Comparison of ENCODE assay signal across 8 cellular contexts in genomic region chr16:77584205-77584859, GRCh38.
DNase-seq lines count a peak whose midpoint lies in the region; ATAC-seq, FAIRE-seq and TF ChIP-seq lines count a peak whose summit lies in the region.

No MANE protein-coding gene starts in this region.

- H3K27ac ChIP-seq in CD4-positive, CD25-positive, alpha-beta regulatory T cell (ENCODE audit: insufficient read depth, low read length, poor library complexity, severe bottlenecking) = no peak overlapping the region
- no peak overlapping the region for H3K27ac ChIP-seq in K562 (ENCODE audit: extremely low read depth, low read depth, low read length)

- TF ChIP-seq CTCF in K562 (IDR thresholded peaks at IDR 0.05 in 2 of 3, conservative IDR thresholded peaks at IDR 0.05 in 1 of 3; ENCODE audit: insufficient read depth in 2 of 3, low read depth in 1 of 3, low read length in 3 of 3) = peak; percentile 67 to 90 (median 85)

- H3K9ac ChIP-seq in K562 (ENCODE audit: insufficient read depth in 1 of 2, low read depth in 2 of 2, low read length in 2 of 2) = no peak overlapping the region

- no peaks in the 10 kb centered on the region for H3K36me3 Mint-ChIP-seq in CD4-positive, CD25-positive, alpha-beta regulatory T cell
- H3K36me3 Mint-ChIP-seq in immature natural killer cell = no peaks in the 10 kb centered on the region

- no peaks in the 10 kb centered on the region for H3K4me1 ChIP-seq in CD4-positive, CD25-positive, alpha-beta regulatory T cell (ENCODE audit: control insufficient read depth, insufficient read depth, low read length, poor library complexity, severe bottlenecking)
- no peaks in the 10 kb centered on the region for H3K4me1 ChIP-seq in K562 (replicated peaks in 1 of 2; ENCODE audit: control insufficient read depth in 2 of 2, insufficient read depth in 2 of 2, low read length in 2 of 2)

- H3K9me3 Mint-ChIP-seq in CD4-positive, CD25-positive, alpha-beta regulatory T cell = peaks cover 0 to 2% (median 0%) of the 10 kb centered on the region in 7 donors
- no peaks in the 10 kb centered on the region for H3K9me3 Mint-ChIP-seq in immature natural killer cell

- H3K27me3 ChIP-seq in CD4-positive, CD25-positive, alpha-beta regulatory T cell (ENCODE audit: control insufficient read depth, insufficient read depth, low read length) = peaks cover 2% of the 10 kb centered on the region
- peaks cover 2 to 6% of the 10 kb centered on the region in 2 experiments; a peak in 1 of 5 replicates for H3K27me3 ChIP-seq in K562 (ENCODE audit: control insufficient read depth in 2 of 2, insufficient read depth in 2 of 2, low read length in 2 of 2)

- H3K4me3 Mint-ChIP-seq in CD4-positive, CD25-positive, alpha-beta regulatory T cell = no peak overlapping the region
- H3K4me3 Mint-ChIP-seq in immature natural killer cell = no peak overlapping the region

- BruUV-seq in K562 (replicated peaks; lab: Mats Ljungman, UMichigan) = no TSS peak

- no peak overlapping the region for H3K4me3 ChIP-seq in CD4-positive, CD25-positive, alpha-beta regulatory T cell (ENCODE audit: low read depth, low read length)
- H3K4me3 ChIP-seq in K562 = no peak overlapping the region

- TF ChIP-seq RAD21 in K562 (CRISPR knock-in tag; conservative IDR thresholded peaks at IDR 0.05 in 1 of 2, IDR thresholded peaks at IDR 0.05 in 1 of 2) = peak; percentile 79 to 89

- in situ Hi-C loops in K562 (cut with MboI) = loop anchor here (5.0 kb wide), 1 partner anchor 347 kb away; no protein-coding TSS in a partner anchor

- FAIRE-seq in K562 (lab: Jason Lieb, UNC) = peak; percentile 79

- no peaks in the 10 kb centered on the region for H3K4me1 Mint-ChIP-seq in CD4-positive, CD25-positive, alpha-beta regulatory T cell
- H3K4me1 Mint-ChIP-seq in immature natural killer cell = peaks cover 7 to 8% of the 10 kb centered on the region in 2 donors

- ATAC-seq in CD4-positive, CD25-positive, alpha-beta regulatory T cell (ENCODE audit: low read depth in 2 of 2) = peak; percentile 47 to 55
- ATAC-seq in GM19043 (IDR thresholded peaks at IDR 0.05; ENCODE audit: low read depth, unreplicated experiment) = peak; percentile 78
- ATAC-seq in K562 = peak; percentile 74

- H3K27me3 Mint-ChIP-seq in CD4-positive, CD25-positive, alpha-beta regulatory T cell = peaks cover 4% of the 10 kb centered on the region
- H3K27me3 Mint-ChIP-seq in immature natural killer cell (ENCODE audit: low read depth in 3 of 3) = peaks cover 2 to 10% (median 6%) of the 10 kb centered on the region in 3 donors

- POLR2A ChIA-PET in K562 (lab: Yijun Ruan, JAX) = interaction anchor here (0.7 kb wide), 1 partner anchor 333 kb away, joined by 3 read pairs; no protein-coding TSS in a partner anchor

- no peak overlapping the region for H2AFZ ChIP-seq in K562 (ENCODE audit: low read depth, low read length)

- intact Hi-C loops in K562 (cut with micrococcal nuclease) = loop anchor here (1.0 to 10.0 kb wide), 3 partner anchors 180 to 390 kb away; no protein-coding TSS in a partner anchor

- H3K36me3 ChIP-seq in CD4-positive, CD25-positive, alpha-beta regulatory T cell (ENCODE audit: control insufficient read depth, insufficient read depth, low read length) = no peaks in the 10 kb centered on the region
- H3K36me3 ChIP-seq in K562 (ENCODE audit: control insufficient read depth, insufficient read depth, low read length) = no peaks in the 10 kb centered on the region

- peak; percentile 1 to 46 (median 33) for DNase-seq in CD4-positive, CD25-positive, alpha-beta regulatory T cell
- DNase-seq in LoVo (ENCODE audit: low spot score) (peak; percentile 48), SK-N-DZ (ENCODE audit: low spot score) (peak; percentile 52), K562 (ENCODE audit: extremely low read depth in 1 of 4, low spot score in 3 of 4) (peak; percentile 41 to 59 (median 56)), immature natural killer cell (peak; percentile 28 to 40 (median 29)), cerebellar nuclear complex (lab: John Stamatoyannopoulos, UW) (no peak)
- DNase-seq in stimulated activated CD4-positive, alpha-beta T cell treated with anti-CD3 and anti-CD28 coated beads, Interleukin-1b, Interleukin-23, amount 100 ng/mL, for 4 hours (ENCODE audit: low read depth in 2 of 2) = peak; percentile 18 to 20

- no peaks in the 10 kb centered on the region for H3K79me2 ChIP-seq in K562 (ENCODE audit: control insufficient read depth, insufficient read depth, low read length)

- WGBS in K562 (ENCODE audit: insufficient coverage, low coverage, missing lambda C conversion rate) = 0% methylated on average over 7 of the region's 7 CpGs

- no peaks in the 10 kb centered on the region for H4K20me1 ChIP-seq in K562 (replicated peaks; ENCODE audit: control insufficient read depth, insufficient read depth, low read length)

- no peaks in the 10 kb centered on the region for H3K9me3 ChIP-seq in CD4-positive, CD25-positive, alpha-beta regulatory T cell (ENCODE audit: control insufficient read depth in 2 of 2, low read length in 2 of 2)
- no peaks in the 10 kb centered on the region for H3K9me3 ChIP-seq in K562 (replicated peaks; ENCODE audit: control insufficient read depth, insufficient read depth, low read depth, low read length)

- no peak for TF ChIP-seq EP300 in K562 (IDR thresholded peaks at IDR 0.05; ENCODE audit: low read length)

- CTCF ChIA-PET in K562 (lab: Yijun Ruan, JAX; ENCODE audit: low intra/inter-chr PET ratio) = interaction anchor here (0.7 to 6.3 kb wide), 4 partner anchors 11 to 349 kb away, joined by 3 to 92 read pairs (median 4); no protein-coding TSS in a partner anchor

- no peak overlapping the region for H3K27ac Mint-ChIP-seq in CD4-positive, CD25-positive, alpha-beta regulatory T cell
- H3K27ac Mint-ChIP-seq in immature natural killer cell = no peak overlapping the region

- no peak for TF ChIP-seq POLR2A in K562 (conservative IDR thresholded peaks at IDR 0.05)

- H3K9me1 ChIP-seq in K562 (ENCODE audit: control insufficient read depth, insufficient read depth, low read length) = no peaks in the 10 kb centered on the region

- H3K4me2 ChIP-seq in K562 (ENCODE audit: insufficient read depth, low read length) = no peak overlapping the region

TF ChIP-seq in K562, 482 proteins besides CTCF, POLR2A, EP300 and RAD21:
- TF ChIP-seq SMC3 (conservative IDR thresholded peaks at IDR 0.05; ENCODE audit: insufficient read depth, low read depth, low read length) (peak; percentile 79), CEBPB (tag; IDR thresholded peaks at IDR 0.05) (peak; percentile 73), CBFA2T3 (IDR thresholded peaks at IDR 0.05) (no peak), CEBPG (CRISPR knock-in tag; IDR thresholded peaks at IDR 0.05) (no peak), CEBPG (tag; conservative IDR thresholded peaks at IDR 0.05 in 1 of 2, IDR thresholded peaks at IDR 0.05 in 1 of 2) (0 out of 4 replicates have a peak, but pooled peaks of 1 of the 2 experiments have one; percentile 43), NONO (IDR thresholded peaks at IDR 0.05; ENCODE audit: low read depth in 2 of 2, low read length in 1 of 2) (no peak), ARID2 (IDR thresholded peaks at IDR 0.05) (0 out of 2 replicates have a peak, but pooled peaks have one; percentile 13)

Comparison
In these comparisons a context has a peak if more than half of its experiments do, and no peak if none do; other contexts are left out.
1. DNase-seq: peak in CD4-positive, CD25-positive, alpha-beta regulatory T cell (3 of 3), LoVo (single experiment), SK-N-DZ (single experiment), K562 (4 of 4), immature natural killer cell (3 of 3) and stimulated activated CD4-positive, alpha-beta T cell treated with anti-CD3 and anti-CD28 coated beads, Interleukin-1b, Interleukin-23, amount 100 ng/mL, for 4 hours (2 of 2); none in cerebellar nuclear complex (0 of 2).
2. Peak in every context shown above with its lines, with median percentiles within 50 percentile points of each other: ATAC-seq.